Comparison of ENCODE assay signal across 1 cellular context in genomic region chr2:20419752-20420151, GRCh38.
TF ChIP-seq lines count a peak whose summit lies in the region.

No MANE protein-coding gene starts in this region.

TF ChIP-seq in H1, 55 proteins besides CTCF, POLR2A, EP300 and RAD21:
- TF ChIP-seq SIX5 (IDR thresholded peaks at IDR 0.05; ENCODE audit: low read depth, low read length) = no peak
- no peak for TF ChIP-seq EZH2 (IDR thresholded peaks at IDR 0.05; ENCODE audit: low read depth, low read length, severe bottlenecking)
- TF ChIP-seq JUN (IDR thresholded peaks at IDR 0.05; ENCODE audit: low read depth, low read length) = no peak
- no peak for TF ChIP-seq HDAC6 (IDR thresholded peaks at IDR 0.05; ENCODE audit: low read depth, low read length)
- TF ChIP-seq GTF2F1 (IDR thresholded peaks at IDR 0.05; ENCODE audit: borderline replicate concordance, low read depth, low read length) = no peak
- no peak for TF ChIP-seq CHD1 (IDR thresholded peaks at IDR 0.05; ENCODE audit: low read depth, low read length)
- no peak for TF ChIP-seq YY1 (IDR thresholded peaks at IDR 0.05; ENCODE audit: low read depth, low read length)
- TF ChIP-seq POLR2AphosphoS5 (IDR thresholded peaks at IDR 0.05; ENCODE audit: low read depth, low read length) = no peak
- TF ChIP-seq SIRT6 (IDR thresholded peaks at IDR 0.05; ENCODE audit: low read length) = no peak
- TF ChIP-seq CBX5 (IDR thresholded peaks at IDR 0.05; ENCODE audit: low read depth, low read length) = no peak
- TF ChIP-seq SIN3A (conservative IDR thresholded peaks at IDR 0.05 in 1 of 2, IDR thresholded peaks at IDR 0.05 in 1 of 2; ENCODE audit: low read depth in 1 of 2, low read length in 2 of 2) = no peak
